ENCODE assay signal across 11 cellular contexts in the genomic region with DNA sequence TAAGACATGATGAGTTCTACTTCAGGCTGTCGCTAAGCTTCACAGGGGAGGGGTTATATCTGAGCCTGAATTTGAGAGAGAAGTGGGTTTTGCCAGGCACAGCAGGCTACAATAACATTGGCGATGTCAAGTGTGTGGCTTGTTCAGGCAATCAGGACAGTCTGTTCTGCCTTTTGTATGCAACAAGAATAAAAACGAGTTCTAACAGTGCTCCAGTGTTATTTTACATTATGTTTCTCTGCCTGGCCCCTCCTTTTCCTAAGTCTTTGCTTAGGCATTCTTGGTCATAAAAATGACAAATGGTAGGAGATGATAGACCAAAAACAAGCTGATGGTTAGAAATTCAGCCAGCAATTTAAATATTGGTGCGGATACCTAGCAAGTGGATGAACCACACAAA. TPM values are rescaled to one million over a fixed set of nuclear protein-coding genes. Genes with fewer than 3 reads are reported as not detected.
DNase-seq lines count a peak whose midpoint lies in the region; ATAC-seq lines count a peak whose summit lies in the region.
"Had no signal": no experiment of that assay in that cellular context is flagged by ENCODE, and none has a peak within 500 bp of the region (broad histone marks: within the 10 kb centered on the region; RNA-seq: fewer than 3 reads in every experiment).

No MANE protein-coding gene starts in this region.

- ATAC-seq in GM21526 (IDR thresholded peaks at IDR 0.05; ENCODE audit: low FRiP score, unreplicated experiment), result no peak

- peaks cover 20% of the 10 kb centered on the region for H3K36me3 Mint-ChIP-seq in activated CD4-positive, alpha-beta memory T cell treated with anti-CD3 and anti-CD28 coated beads, Interleukin-2, amount 10 ng/mL, durations not matched to agents 7 days and 5 days (ENCODE audit: low read depth)
- no peaks in the 10 kb centered on the region for H3K36me3 Mint-ChIP-seq in activated CD4-positive, alpha-beta memory T cell treated with anti-CD3 and anti-CD28 coated beads for 36 hours
- peaks cover 28% of the 10 kb centered on the region for H3K36me3 Mint-ChIP-seq in T-helper 2 cell treated with Interferon-gamma antibody and Interleukin-4, amounts not matched to agents 5 μg/mL and 100 μg/mL, for 36 hours (ENCODE audit: low read depth)

- DNase-seq in activated CD4-positive, alpha-beta memory T cell treated with anti-CD3 and anti-CD28 coated beads, Interleukin-2, amount 10 ng/mL, durations not matched to agents 7 days and 5 days, result no peak
- DNase-seq in activated CD4-positive, alpha-beta memory T cell treated with anti-CD3 and anti-CD28 coated beads for 36 hours, result no peak
- DNase-seq in T-helper 2 cell treated with Interferon-gamma antibody and Interleukin-4, amounts not matched to agents 5 μg/mL and 100 μg/mL, for 36 hours (ENCODE audit: low spot score), result no peak
- DNase-seq in head of caudate nucleus (peak in 33 of 42 donors; percentile 14 to 78 (median 46)), superior temporal gyrus (ENCODE audit: extremely low spot score) (peak; percentile 87), COR-L47 (lab: John Stamatoyannopoulos, UW) (no peak), SIG-M5 treated with dmso at 0.1 percent for 504 hours (lab: John Stamatoyannopoulos, UW; ENCODE audit: unreplicated experiment) (no peak)
- DNase-seq: lower lobe of right lung, psoas muscle, WERI-Rb-1 had no signal

- H3K4me3 Mint-ChIP-seq in activated CD4-positive, alpha-beta memory T cell treated with anti-CD3 and anti-CD28 coated beads, Interleukin-2, amount 10 ng/mL, durations not matched to agents 7 days and 5 days, result no peak overlapping the region
- no peak overlapping the region for H3K4me3 Mint-ChIP-seq in activated CD4-positive, alpha-beta memory T cell treated with anti-CD3 and anti-CD28 coated beads for 36 hours
- H3K4me3 Mint-ChIP-seq in T-helper 2 cell treated with Interferon-gamma antibody and Interleukin-4, amounts not matched to agents 5 μg/mL and 100 μg/mL, for 36 hours, result peak overlapping the region; percentile 77

- H3K4me1 Mint-ChIP-seq in activated CD4-positive, alpha-beta memory T cell treated with anti-CD3 and anti-CD28 coated beads, Interleukin-2, amount 10 ng/mL, durations not matched to agents 7 days and 5 days, result peaks cover 60% of the 10 kb centered on the region
- H3K4me1 Mint-ChIP-seq in activated CD4-positive, alpha-beta memory T cell treated with anti-CD3 and anti-CD28 coated beads for 36 hours (ENCODE audit: low read depth), result peaks cover 82% of the 10 kb centered on the region
- H3K4me1 Mint-ChIP-seq in T-helper 2 cell treated with Interferon-gamma antibody and Interleukin-4, amounts not matched to agents 5 μg/mL and 100 μg/mL, for 36 hours (ENCODE audit: low read depth), result peaks cover 67% of the 10 kb centered on the region

- CTCF ChIA-PET in activated CD4-positive, alpha-beta memory T cell treated with anti-CD3 and anti-CD28 coated beads, Interleukin-2, amount 10 ng/mL, durations not matched to agents 7 days and 5 days (lab: Charles Lee), result interaction anchor here (1.3 to 6.3 kb wide), 5 partner anchors 9 to 124 kb away, joined by 3 to 71 read pairs (median 48); a partner anchor contains a TSS
- CTCF ChIA-PET in activated CD4-positive, alpha-beta memory T cell treated with anti-CD3 and anti-CD28 coated beads for 36 hours (lab: Charles Lee), result interaction anchor here (0.9 to 4.4 kb wide), 7 partner anchors 9 to 103 kb away, joined by 3 to 40 read pairs (median 5); a partner anchor contains a TSS

- H3K9me3 Mint-ChIP-seq in activated CD4-positive, alpha-beta memory T cell treated with anti-CD3 and anti-CD28 coated beads, Interleukin-2, amount 10 ng/mL, durations not matched to agents 7 days and 5 days, result peaks cover 11% of the 10 kb centered on the region
- H3K9me3 Mint-ChIP-seq in activated CD4-positive, alpha-beta memory T cell treated with anti-CD3 and anti-CD28 coated beads for 36 hours, result peaks cover 5% of the 10 kb centered on the region
- peaks cover 8% of the 10 kb centered on the region for H3K9me3 Mint-ChIP-seq in T-helper 2 cell treated with Interferon-gamma antibody and Interleukin-4, amounts not matched to agents 5 μg/mL and 100 μg/mL, for 36 hours

- peak overlapping the region; percentile 92 for H3K27ac Mint-ChIP-seq in activated CD4-positive, alpha-beta memory T cell treated with anti-CD3 and anti-CD28 coated beads, Interleukin-2, amount 10 ng/mL, durations not matched to agents 7 days and 5 days
- no peak overlapping the region for H3K27ac Mint-ChIP-seq in activated CD4-positive, alpha-beta memory T cell treated with anti-CD3 and anti-CD28 coated beads for 36 hours
- peak overlapping the region; percentile 93 for H3K27ac Mint-ChIP-seq in T-helper 2 cell treated with Interferon-gamma antibody and Interleukin-4, amounts not matched to agents 5 μg/mL and 100 μg/mL, for 36 hours

- intact Hi-C loops in activated CD4-positive, alpha-beta memory T cell treated with anti-CD3 and anti-CD28 coated beads for 36 hours (cut with micrococcal nuclease), result no loop called here
- intact Hi-C loops in head of caudate nucleus (cut with DNase I), result no loop called here

- no peaks in the 10 kb centered on the region for H3K27me3 Mint-ChIP-seq in activated CD4-positive, alpha-beta memory T cell treated with anti-CD3 and anti-CD28 coated beads, Interleukin-2, amount 10 ng/mL, durations not matched to agents 7 days and 5 days
- H3K27me3 Mint-ChIP-seq in activated CD4-positive, alpha-beta memory T cell treated with anti-CD3 and anti-CD28 coated beads for 36 hours, result no peaks in the 10 kb centered on the region
- H3K27me3 Mint-ChIP-seq in T-helper 2 cell treated with Interferon-gamma antibody and Interleukin-4, amounts not matched to agents 5 μg/mL and 100 μg/mL, for 36 hours (ENCODE audit: low read depth), result no peaks in the 10 kb centered on the region

- POLR2A ChIA-PET in activated CD4-positive, alpha-beta memory T cell treated with anti-CD3 and anti-CD28 coated beads, Interleukin-2, amount 10 ng/mL, durations not matched to agents 7 days and 5 days (lab: Charles Lee), result interaction anchor here (2.7 to 5.0 kb wide), 3 partner anchors 11 to 104 kb away, joined by 45 to 75 read pairs (median 54); a partner anchor contains a TSS
- POLR2A ChIA-PET in activated CD4-positive, alpha-beta memory T cell treated with anti-CD3 and anti-CD28 coated beads for 36 hours (lab: Charles Lee), result no interaction called here

RNA-seq across cellular contexts. Expression of a gene that starts 26.8 kb away (rescaled TPM):
- 10 to 100 TPM; 12.8 to 14.1 TPM for total RNA-seq in activated CD4-positive, alpha-beta memory T cell treated with anti-CD3 and anti-CD28 coated beads, Interleukin-2, amount 10 ng/mL, durations not matched to agents 7 days and 5 days
- 10 to 100 TPM; 11.2 to 12.2 TPM for total RNA-seq in activated CD4-positive, alpha-beta memory T cell treated with anti-CD3 and anti-CD28 coated beads for 36 hours

RNA-seq across cellular contexts. Expression of a gene that starts 31.4 kb away (rescaled TPM):
- 1 to 10 TPM; 1.6 to 3.4 TPM for total RNA-seq in activated CD4-positive, alpha-beta memory T cell treated with anti-CD3 and anti-CD28 coated beads, Interleukin-2, amount 10 ng/mL, durations not matched to agents 7 days and 5 days
- total RNA-seq in activated CD4-positive, alpha-beta memory T cell treated with anti-CD3 and anti-CD28 coated beads for 36 hours, result 1 to 10 TPM; 1.9 to 3.1 TPM

Comparison
In these comparisons a context has a peak if more than half of its experiments do, and no peak if none do; other contexts are left out.
1. DNase-seq: peak in head of caudate nucleus (33 of 42) and superior temporal gyrus (single experiment); none in activated CD4-positive, alpha-beta memory T cell treated with anti-CD3 and anti-CD28 coated beads, Interleukin-2, amount 10 ng/mL, durations not matched to agents 7 days and 5 days (single experiment), activated CD4-positive, alpha-beta memory T cell treated with anti-CD3 and anti-CD28 coated beads for 36 hours (single experiment), T-helper 2 cell treated with Interferon-gamma antibody and Interleukin-4, amounts not matched to agents 5 μg/mL and 100 μg/mL, for 36 hours (single experiment), COR-L47 (single experiment) and SIG-M5 treated with dmso at 0.1 percent for 504 hours (single experiment).